ENCODE assay signal across 22 cellular contexts in genomic region chr9:134618823-134619454, GRCh38. TPM values are rescaled to one million over a fixed set of nuclear protein-coding genes. Genes with fewer than 3 reads are reported as not detected.
DNase-seq lines count a peak whose midpoint lies in the region; ATAC-seq and TF ChIP-seq lines count a peak whose summit lies in the region.
"Had no signal": no experiment of that assay in that cellular context is flagged by ENCODE, and none has a peak within 500 bp of the region (broad histone marks: within the 10 kb centered on the region; RNA-seq: fewer than 3 reads in every experiment).

No MANE protein-coding gene starts in this region.

- H3K4me1 ChIP-seq in upper lobe of left lung: no peaks in the 10 kb centered on the region
- H3K4me1 ChIP-seq: ascending aorta had no signal

- no peak overlapping the region for H3K27ac ChIP-seq in upper lobe of left lung
- H3K27ac ChIP-seq: ascending aorta, HL-60, sigmoid colon, SK-N-MC had no signal

- 89 to 100% methylated on average over 4 to 14 of the region's 14 CpGs for WGBS in upper lobe of left lung, 2 donors

- no peak overlapping the region for H3K4me3 ChIP-seq in upper lobe of left lung
- H3K4me3 ChIP-seq: ascending aorta, K562, sigmoid colon, SK-N-MC had no signal

- DNase-seq in activated effector memory CD4-positive, alpha-beta T cell treated with anti-CD3 and anti-CD28 coated beads, Interleukin-2, amount 50 U/mL, for 16 hours: peak; percentile 34
- no peak for DNase-seq in activated effector memory CD4-positive, alpha-beta T cell treated with Interleukin-2 at 50 U/mL for 16 hours
- peak; percentile 7 for DNase-seq in activated CD8-positive, alpha-beta memory T cell treated with anti-CD3 and anti-CD28 coated beads, Interleukin-2, amount 50 U/mL, for 4 hours
- DNase-seq in natural killer cell (peak; percentile 8), upper lobe of left lung (peak; percentile 8 to 23), NCI-H187 (lab: John Stamatoyannopoulos, UW) (no peak), HK-2 (ENCODE audit: unreplicated experiment) (no peak)
- DNase-seq: activated naive CD4-positive, alpha-beta T cell treated with Interleukin-2 at 50 U/mL for 16 hours; CD4-positive, CD25-positive, alpha-beta regulatory T cell; cerebellar nuclear complex; effector memory CD8-positive, alpha-beta T cell; NCI-H1694; NCI-H226; stimulated activated naive CD4-positive, alpha-beta T cell; T1000 had no signal

- no peaks in the 10 kb centered on the region for H3K9me3 Mint-ChIP-seq in natural killer cell
- H3K9me3 Mint-ChIP-seq: effector memory CD8-positive, alpha-beta T cell had no signal

- ATAC-seq in natural killer cell (no peak), upper lobe of left lung (ENCODE audit: low FRiP score in 2 of 2) (no peak), GM18873 (IDR thresholded peaks at IDR 0.05; ENCODE audit: low FRiP score, unreplicated experiment) (no peak)
- ATAC-seq: effector memory CD8-positive, alpha-beta T cell; K562; Panc1 had no signal

- intact Hi-C loops in natural killer cell (cut with micrococcal nuclease): no loop called here

- no peak for TF ChIP-seq EP300 in upper lobe of left lung (IDR thresholded peaks at IDR 0.05)

- no peaks in the 10 kb centered on the region for H3K4me1 Mint-ChIP-seq in natural killer cell
- H3K4me1 Mint-ChIP-seq: CD4-positive, CD25-positive, alpha-beta regulatory T cell had no signal

- no peak for TF ChIP-seq CTCF in natural killer cell (IDR thresholded peaks at IDR 0.05)
- TF ChIP-seq CTCF in upper lobe of left lung (IDR thresholded peaks at IDR 0.05): no peak

- no peak for TF ChIP-seq POLR2A in upper lobe of left lung (IDR thresholded peaks at IDR 0.05)

- H3K36me3 Mint-ChIP-seq in natural killer cell: no peaks in the 10 kb centered on the region
- H3K36me3 Mint-ChIP-seq: CD4-positive, CD25-positive, alpha-beta regulatory T cell had no signal

- H3K27me3 Mint-ChIP-seq in natural killer cell (ENCODE audit: low read depth in 2 of 2): peaks cover 0 to 3% of the 10 kb centered on the region in 2 donors

- H3K36me3 ChIP-seq in upper lobe of left lung: no peaks in the 10 kb centered on the region
- H3K36me3 ChIP-seq: ascending aorta, sigmoid colon had no signal

- H3K27ac Mint-ChIP-seq in natural killer cell: no peak overlapping the region
- H3K27ac Mint-ChIP-seq: CD4-positive, CD25-positive, alpha-beta regulatory T cell; effector memory CD8-positive, alpha-beta T cell had no signal

- no peak overlapping the region for H3K4me3 Mint-ChIP-seq in natural killer cell
- H3K4me3 Mint-ChIP-seq: CD4-positive, CD25-positive, alpha-beta regulatory T cell; effector memory CD8-positive, alpha-beta T cell had no signal

- H3K27me3 ChIP-seq in upper lobe of left lung: no peaks in the 10 kb centered on the region
- H3K27me3 ChIP-seq: ascending aorta, sigmoid colon had no signal

- peaks cover 0 to 4% (median 0%) of the 10 kb centered on the region in 4 donors for H3K9me3 ChIP-seq in upper lobe of left lung
- H3K9me3 ChIP-seq: ascending aorta, sigmoid colon had no signal

RNA-seq across cellular contexts. Expression of gene COL5A1, which starts 22.7 kb away (rescaled TPM):
- total RNA-seq in natural killer cell (under 1 TPM; 0.11 to 0.28 (median 0.23) TPM), upper lobe of left lung (10 to 100 TPM in 5 of 6 donors, 1 to 10 TPM in 1; 7.5 to 75.4 (median 27.4) TPM)

Comparison
In these comparisons a context has a peak if more than half of its experiments do, and no peak if none do; other contexts are left out.
1. DNase-seq: peak in activated effector memory CD4-positive, alpha-beta T cell treated with anti-CD3 and anti-CD28 coated beads, Interleukin-2, amount 50 U/mL, for 16 hours (single experiment), activated CD8-positive, alpha-beta memory T cell treated with anti-CD3 and anti-CD28 coated beads, Interleukin-2, amount 50 U/mL, for 4 hours (single experiment), natural killer cell (single experiment) and upper lobe of left lung (2 of 2); none in activated effector memory CD4-positive, alpha-beta T cell treated with Interleukin-2 at 50 U/mL for 16 hours (single experiment), NCI-H187 (0 of 2) and HK-2 (single experiment).
2. RNA of gene COL5A1, which starts 22.7 kb away (total RNA-seq): 7.5 to 75.4 TPM in upper lobe of left lung; 0.11 to 0.28 TPM in natural killer cell; every median in the first group is over 4 times any median in the second.